Comparison of ENCODE assay signal across 34 cellular contexts in the genomic region with DNA sequence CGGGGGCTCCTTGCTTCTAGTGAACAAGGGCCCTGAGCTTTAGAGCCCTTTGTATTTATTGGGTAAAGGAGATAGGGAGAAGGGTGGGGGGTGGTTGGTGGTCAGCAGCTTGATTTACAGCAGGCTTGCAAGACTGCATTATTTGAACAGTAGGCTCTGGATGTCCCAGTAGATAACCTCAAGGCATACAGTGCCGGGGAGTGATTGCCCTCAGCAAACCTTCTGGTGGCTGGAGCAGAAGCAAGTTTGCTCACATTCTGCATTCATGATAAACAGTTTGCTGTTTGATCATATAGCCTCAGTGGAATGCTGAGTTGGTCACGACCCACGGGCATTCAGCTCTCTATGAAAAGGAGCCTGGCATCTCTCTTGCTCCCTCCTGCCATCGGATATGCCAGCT.
"Had no signal": no experiment of that assay in that cellular context is flagged by ENCODE, and none has a peak within 500 bp of the region (broad histone marks: within the 10 kb centered on the region; RNA-seq: fewer than 3 reads in every experiment).

No MANE protein-coding gene starts in this region.

- H3K27ac ChIP-seq: adrenal gland, coronary artery, esophagus muscularis mucosa, foreskin keratinocyte, gastroesophageal sphincter, heart right ventricle, hepatocyte had no signal

- H3K4me3 Mint-ChIP-seq: activated CD4-positive, alpha-beta memory T cell treated with anti-CD3 and anti-CD28 coated beads for 36 hours; activated CD4-positive, alpha-beta T cell treated with anti-CD3 and anti-CD28 coated beads for 36 hours; activated CD4-positive, alpha-beta T cell treated with anti-CD3 and anti-CD28 coated beads, Interleukin-2, amount 10 ng/mL, durations not matched to agents 24 days and 14 days; activated CD8-positive, alpha-beta memory T cell treated with anti-CD3 and anti-CD28 coated beads, Interleukin-2, amount 10 ng/mL, durations not matched to agents 7 days and 5 days; activated CD8-positive, alpha-beta T cell treated with anti-CD3 and anti-CD28 coated beads, Interleukin-2, amount 10 ng/mL, durations not matched to agents 7 days and 5 days; activated naive CD4-positive, alpha-beta T cell treated with anti-CD3 and anti-CD28 coated beads for 36 hours; activated naive CD4-positive, alpha-beta T cell treated with anti-CD3 and anti-CD28 coated beads, Interleukin-2, amount 50 U/mL, for 24 hours; activated naive CD8-positive, alpha-beta T cell treated with anti-CD3 and anti-CD28 coated beads for 36 hours; activated naive CD8-positive, alpha-beta T cell treated with anti-CD3 and anti-CD28 coated beads, Interleukin-2, amount 50 U/mL, for 24 hours; activated T-helper 1 cell treated with anti-CD3 and anti-CD28 coated beads, Interleukin-12 subunit alpha, Interleukin-12 subunit beta, Interleukin-2, Interleukin-4 antibody, amounts not matched to agents 30 ng/mL and 10 ng/mL and 1 ng/mL, durations not matched to agents 14 hours and 24 hours and 36 hours; brain; central memory CD8-positive, alpha-beta T cell; effector memory CD8-positive, alpha-beta T cell had no signal

- H3K4me2 ChIP-seq: hepatocyte had no signal

- H2AFZ ChIP-seq: hepatocyte had no signal

- H3K4me3 ChIP-seq: adrenal gland, coronary artery, esophagus muscularis mucosa, gastroesophageal sphincter, heart right ventricle, hepatocyte had no signal

- H3K9me3 Mint-ChIP-seq: activated CD4-positive, alpha-beta T cell treated with anti-CD3 and anti-CD28 coated beads, Interleukin-2, amount 10 ng/mL, durations not matched to agents 24 days and 14 days; activated naive CD4-positive, alpha-beta T cell treated with anti-CD3 and anti-CD28 coated beads for 36 hours; activated naive CD4-positive, alpha-beta T cell treated with anti-CD3 and anti-CD28 coated beads, Interleukin-2, amount 50 U/mL, for 24 hours; activated naive CD8-positive, alpha-beta T cell treated with anti-CD3 and anti-CD28 coated beads for 36 hours; activated naive CD8-positive, alpha-beta T cell treated with anti-CD3 and anti-CD28 coated beads, Interleukin-2, amount 50 U/mL, for 24 hours; activated T-helper 1 cell treated with anti-CD3 and anti-CD28 coated beads, Interleukin-12 subunit alpha, Interleukin-12 subunit beta, Interleukin-2, Interleukin-4 antibody, amounts not matched to agents 30 ng/mL and 10 ng/mL and 1 ng/mL, durations not matched to agents 14 hours and 24 hours and 36 hours; activated T-helper 2 cell treated with anti-CD3 and anti-CD28 coated beads, Interferon-gamma antibody, Interleukin-2, Interleukin-4, amounts not matched to agents 10 μg/mL and 5 μg/mL and 100 μg/mL, durations not matched to agents 14 hours and 24 hours and 36 hours; central memory CD8-positive, alpha-beta T cell; effector memory CD8-positive, alpha-beta T cell had no signal

- H3K27me3 ChIP-seq: adrenal gland, esophagus muscularis mucosa, gastroesophageal sphincter, heart right ventricle, hepatocyte had no signal

- H3K4me1 ChIP-seq: adrenal gland, esophagus muscularis mucosa, foreskin keratinocyte had no signal

- H3K36me3 ChIP-seq: adrenal gland, esophagus muscularis mucosa, gastroesophageal sphincter, heart right ventricle had no signal

- ATAC-seq: activated CD4-positive, alpha-beta T cell treated with anti-CD3 and anti-CD28 coated beads for 36 hours; activated CD8-positive, alpha-beta memory T cell treated with anti-CD3 and anti-CD28 coated beads, Interleukin-2, amount 10 ng/mL, durations not matched to agents 7 days and 5 days; activated CD8-positive, alpha-beta T cell treated with anti-CD3 and anti-CD28 coated beads, Interleukin-2, amount 10 ng/mL, durations not matched to agents 7 days and 5 days; activated naive CD8-positive, alpha-beta T cell treated with anti-CD3 and anti-CD28 coated beads, Interleukin-2, amount 50 U/mL, for 24 hours; effector memory CD8-positive, alpha-beta T cell; foreskin keratinocyte; gastroesophageal sphincter; heart right ventricle had no signal

- DNase-seq: activated CD4-positive, alpha-beta memory T cell treated with anti-CD3 and anti-CD28 coated beads for 36 hours; activated CD4-positive, alpha-beta T cell treated with anti-CD3 and anti-CD28 coated beads for 36 hours; activated CD4-positive, alpha-beta T cell treated with anti-CD3 and anti-CD28 coated beads, Interleukin-2, amount 10 ng/mL, durations not matched to agents 24 days and 14 days; activated CD4-positive, CD25-positive, alpha-beta regulatory T cell; activated CD4-positive, CD25-positive, alpha-beta regulatory T cell treated with anti-CD3 and anti-CD28 coated beads, Interleukin-2, amount 50 U/mL, for 72 hours; activated CD8-positive, alpha-beta memory T cell treated with anti-CD3 and anti-CD28 coated beads, Interleukin-2, amount 10 ng/mL, durations not matched to agents 7 days and 5 days; activated CD8-positive, alpha-beta memory T cell treated with anti-CD3 and anti-CD28 coated beads, Interleukin-2, amount 50 U/mL, for 4 hours; activated CD8-positive, alpha-beta T cell treated with anti-CD3 and anti-CD28 coated beads, Interleukin-2, amount 10 ng/mL, durations not matched to agents 7 days and 5 days; activated effector memory CD4-positive, alpha-beta T cell treated with anti-CD3 and anti-CD28 coated beads, Interleukin-2, amount 50 U/mL, for 16 hours; activated naive CD4-positive, alpha-beta T cell treated with anti-CD3 and anti-CD28 coated beads for 36 hours; activated naive CD8-positive, alpha-beta T cell treated with anti-CD3 and anti-CD28 coated beads for 36 hours; activated naive CD8-positive, alpha-beta T cell treated with anti-CD3 and anti-CD28 coated beads, Interleukin-2, amount 50 U/mL, for 24 hours; activated T-cell treated with anti-CD3 and anti-CD28 coated beads, Interleukin-2, amount 50 U/mL, for 1 hour; activated T-cell treated with anti-CD3 and anti-CD28 coated beads, Interleukin-2, amount 50 U/mL, for 48 hours; amygdala; aorta; dermis blood vessel endothelial cell; effector CD4-positive, alpha-beta T cell; effector memory CD8-positive, alpha-beta T cell; erythroblast; foreskin keratinocyte; heart right ventricle; T-helper 2 cell had no signal

- FAIRE-seq: bronchial epithelial cell had no signal

- H3K27ac Mint-ChIP-seq: activated CD4-positive, alpha-beta memory T cell treated with anti-CD3 and anti-CD28 coated beads for 36 hours; activated CD4-positive, alpha-beta T cell treated with anti-CD3 and anti-CD28 coated beads for 36 hours; activated CD4-positive, alpha-beta T cell treated with anti-CD3 and anti-CD28 coated beads, Interleukin-2, amount 10 ng/mL, durations not matched to agents 24 days and 14 days; activated CD8-positive, alpha-beta memory T cell treated with anti-CD3 and anti-CD28 coated beads, Interleukin-2, amount 10 ng/mL, durations not matched to agents 7 days and 5 days; activated CD8-positive, alpha-beta T cell treated with anti-CD3 and anti-CD28 coated beads, Interleukin-2, amount 10 ng/mL, durations not matched to agents 7 days and 5 days; activated naive CD4-positive, alpha-beta T cell treated with anti-CD3 and anti-CD28 coated beads for 36 hours; activated naive CD4-positive, alpha-beta T cell treated with anti-CD3 and anti-CD28 coated beads, Interleukin-2, amount 50 U/mL, for 24 hours; activated naive CD8-positive, alpha-beta T cell treated with anti-CD3 and anti-CD28 coated beads for 36 hours; activated naive CD8-positive, alpha-beta T cell treated with anti-CD3 and anti-CD28 coated beads, Interleukin-2, amount 50 U/mL, for 24 hours; activated T-helper 1 cell treated with anti-CD3 and anti-CD28 coated beads, Interleukin-12 subunit alpha, Interleukin-12 subunit beta, Interleukin-2, Interleukin-4 antibody, amounts not matched to agents 30 ng/mL and 10 ng/mL and 1 ng/mL, durations not matched to agents 14 hours and 24 hours and 36 hours; activated T-helper 2 cell treated with anti-CD3 and anti-CD28 coated beads, Interferon-gamma antibody, Interleukin-2, Interleukin-4, amounts not matched to agents 10 μg/mL and 5 μg/mL and 100 μg/mL, durations not matched to agents 14 hours and 24 hours and 36 hours; brain; effector memory CD8-positive, alpha-beta T cell had no signal

- H3K36me3 Mint-ChIP-seq: activated CD4-positive, alpha-beta memory T cell treated with anti-CD3 and anti-CD28 coated beads for 36 hours; activated CD8-positive, alpha-beta memory T cell treated with anti-CD3 and anti-CD28 coated beads, Interleukin-2, amount 10 ng/mL, durations not matched to agents 7 days and 5 days; activated naive CD4-positive, alpha-beta T cell treated with anti-CD3 and anti-CD28 coated beads, Interleukin-2, amount 50 U/mL, for 24 hours; activated naive CD8-positive, alpha-beta T cell treated with anti-CD3 and anti-CD28 coated beads for 36 hours; brain had no signal

- H3K9me3 ChIP-seq: adrenal gland, esophagus muscularis mucosa, gastroesophageal sphincter, heart right ventricle had no signal

- H3K4me1 Mint-ChIP-seq: activated CD4-positive, alpha-beta T cell treated with anti-CD3 and anti-CD28 coated beads for 36 hours; activated CD8-positive, alpha-beta memory T cell treated with anti-CD3 and anti-CD28 coated beads, Interleukin-2, amount 10 ng/mL, durations not matched to agents 7 days and 5 days; activated naive CD4-positive, alpha-beta T cell treated with anti-CD3 and anti-CD28 coated beads, Interleukin-2, amount 50 U/mL, for 24 hours; activated naive CD8-positive, alpha-beta T cell treated with anti-CD3 and anti-CD28 coated beads for 36 hours; activated naive CD8-positive, alpha-beta T cell treated with anti-CD3 and anti-CD28 coated beads, Interleukin-2, amount 50 U/mL, for 24 hours; brain; central memory CD8-positive, alpha-beta T cell had no signal

- H3K79me2 ChIP-seq: hepatocyte had no signal

- H3K27me3 Mint-ChIP-seq: activated naive CD8-positive, alpha-beta T cell treated with anti-CD3 and anti-CD28 coated beads, Interleukin-2, amount 50 U/mL, for 24 hours had no signal
